1 cellular context compared by ENCODE assay signal in the genomic region with DNA sequence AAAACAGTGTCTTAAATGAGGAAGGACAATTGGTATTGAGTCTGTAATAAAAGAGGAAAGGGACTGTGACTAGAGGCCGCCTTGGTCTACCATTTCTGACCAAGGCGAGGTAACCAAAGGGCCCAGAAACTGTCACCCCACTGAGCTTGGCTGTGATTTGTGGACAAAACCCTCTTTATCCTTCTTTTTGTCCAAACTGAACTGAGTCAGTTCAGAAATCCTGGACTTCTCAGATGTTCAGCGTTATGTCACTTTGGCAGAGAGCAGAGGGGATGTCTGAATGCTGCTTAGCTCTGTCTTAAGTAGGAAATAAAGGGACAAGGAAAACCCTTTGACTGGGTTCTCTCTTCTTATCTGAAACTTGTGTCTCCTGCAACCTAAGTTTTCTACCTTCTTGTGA.
TF ChIP-seq lines count a peak whose summit lies in the region.

No MANE protein-coding gene starts in this region.

TF ChIP-seq in SK-N-SH, 30 proteins besides CTCF, POLR2A, EP300 and RAD21 (continued from another document):
- TF ChIP-seq, protein P1, sequence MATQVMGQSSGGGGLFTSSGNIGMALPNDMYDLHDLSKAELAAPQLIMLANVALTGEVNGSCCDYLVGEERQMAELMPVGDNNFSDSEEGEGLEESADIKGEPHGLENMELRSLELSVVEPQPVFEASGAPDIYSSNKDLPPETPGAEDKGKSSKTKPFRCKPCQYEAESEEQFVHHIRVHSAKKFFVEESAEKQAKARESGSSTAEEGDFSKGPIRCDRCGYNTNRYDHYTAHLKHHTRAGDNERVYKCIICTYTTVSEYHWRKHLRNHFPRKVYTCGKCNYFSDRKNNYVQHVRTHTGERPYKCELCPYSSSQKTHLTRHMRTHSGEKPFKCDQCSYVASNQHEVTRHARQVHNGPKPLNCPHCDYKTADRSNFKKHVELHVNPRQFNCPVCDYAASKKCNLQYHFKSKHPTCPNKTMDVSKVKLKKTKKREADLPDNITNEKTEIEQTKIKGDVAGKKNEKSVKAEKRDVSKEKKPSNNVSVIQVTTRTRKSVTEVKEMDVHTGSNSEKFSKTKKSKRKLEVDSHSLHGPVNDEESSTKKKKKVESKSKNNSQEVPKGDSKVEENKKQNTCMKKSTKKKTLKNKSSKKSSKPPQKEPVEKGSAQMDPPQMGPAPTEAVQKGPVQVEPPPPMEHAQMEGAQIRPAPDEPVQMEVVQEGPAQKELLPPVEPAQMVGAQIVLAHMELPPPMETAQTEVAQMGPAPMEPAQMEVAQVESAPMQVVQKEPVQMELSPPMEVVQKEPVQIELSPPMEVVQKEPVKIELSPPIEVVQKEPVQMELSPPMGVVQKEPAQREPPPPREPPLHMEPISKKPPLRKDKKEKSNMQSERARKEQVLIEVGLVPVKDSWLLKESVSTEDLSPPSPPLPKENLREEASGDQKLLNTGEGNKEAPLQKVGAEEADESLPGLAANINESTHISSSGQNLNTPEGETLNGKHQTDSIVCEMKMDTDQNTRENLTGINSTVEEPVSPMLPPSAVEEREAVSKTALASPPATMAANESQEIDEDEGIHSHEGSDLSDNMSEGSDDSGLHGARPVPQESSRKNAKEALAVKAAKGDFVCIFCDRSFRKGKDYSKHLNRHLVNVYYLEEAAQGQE (IDR thresholded peaks at IDR 0.05; ENCODE audit: low read depth, low read length) = no peak
- TF ChIP-seq NFIC (IDR thresholded peaks at IDR 0.05; ENCODE audit: borderline replicate concordance) (no peak), POLR2AphosphoS5 (IDR thresholded peaks at IDR 0.05; ENCODE audit: low read depth, low read length) (no peak), FOSL2 (IDR thresholded peaks at IDR 0.05; ENCODE audit: borderline replicate concordance, low read depth) (no peak), FOXM1 (IDR thresholded peaks at IDR 0.05; ENCODE audit: low read depth) (no peak), YY1 (IDR thresholded peaks at IDR 0.05; ENCODE audit: low read depth) (no peak), RFX5 (IDR thresholded peaks at IDR 0.05; ENCODE audit: low read length) (no peak), JUND (IDR thresholded peaks at IDR 0.05) (no peak)
- TF ChIP-seq, protein P2, sequence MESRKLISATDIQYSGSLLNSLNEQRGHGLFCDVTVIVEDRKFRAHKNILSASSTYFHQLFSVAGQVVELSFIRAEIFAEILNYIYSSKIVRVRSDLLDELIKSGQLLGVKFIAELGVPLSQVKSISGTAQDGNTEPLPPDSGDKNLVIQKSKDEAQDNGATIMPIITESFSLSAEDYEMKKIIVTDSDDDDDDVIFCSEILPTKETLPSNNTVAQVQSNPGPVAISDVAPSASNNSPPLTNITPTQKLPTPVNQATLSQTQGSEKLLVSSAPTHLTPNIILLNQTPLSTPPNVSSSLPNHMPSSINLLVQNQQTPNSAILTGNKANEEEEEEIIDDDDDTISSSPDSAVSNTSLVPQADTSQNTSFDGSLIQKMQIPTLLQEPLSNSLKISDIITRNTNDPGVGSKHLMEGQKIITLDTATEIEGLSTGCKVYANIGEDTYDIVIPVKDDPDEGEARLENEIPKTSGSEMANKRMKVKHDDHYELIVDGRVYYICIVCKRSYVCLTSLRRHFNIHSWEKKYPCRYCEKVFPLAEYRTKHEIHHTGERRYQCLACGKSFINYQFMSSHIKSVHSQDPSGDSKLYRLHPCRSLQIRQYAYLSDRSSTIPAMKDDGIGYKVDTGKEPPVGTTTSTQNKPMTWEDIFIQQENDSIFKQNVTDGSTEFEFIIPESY (IDR thresholded peaks at IDR 0.05; ENCODE audit: borderline replicate concordance, low read depth) = no peak
